13 cellular contexts compared by ENCODE assay signal in genomic region chr12:109878247-109878625, GRCh38. TPM values are rescaled to one million over a fixed set of nuclear protein-coding genes. Genes with fewer than 3 reads are reported as not detected.
DNase-seq lines count a peak whose midpoint lies in the region; ATAC-seq and TF ChIP-seq lines count a peak whose summit lies in the region.
"Had no signal": no experiment of that assay in that cellular context is flagged by ENCODE, and none has a peak within 500 bp of the region (broad histone marks: within the 10 kb centered on the region; RNA-seq: fewer than 3 reads in every experiment).

No MANE protein-coding gene starts in this region.

- H3K9ac ChIP-seq in PC-3 (ENCODE audit: low read length) (no peak overlapping the region), neural progenitor cell (peak overlapping the region; percentile 22)

- H3K9me2 ChIP-seq in PC-3 (replicated peaks; ENCODE audit: low read length), result no peaks in the 10 kb centered on the region

- H3K4me3 Mint-ChIP-seq in CD8-positive, alpha-beta memory T cell, result peak overlapping the region in 5 of 7 donors; percentile 95 to 98 (median 97)
- H3K4me3 Mint-ChIP-seq in endothelial cell (ENCODE audit: unreplicated experiment), result peak overlapping the region; percentile 98
- peak overlapping the region; percentile 96 for H3K4me3 Mint-ChIP-seq in neural progenitor cell

- CTCF ChIA-PET in CD8-positive, alpha-beta memory T cell (lab: Charles Lee), result interaction anchor here (1.5 to 2.8 kb wide), 3 partner anchors 25 to 73 kb away, joined by 5 to 17 read pairs (median 11); no protein-coding TSS in a partner anchor
- CTCF ChIA-PET in PC-3 (lab: Charles Lee), result interaction anchor here (0.5 kb wide), 1 partner anchor 33 kb away, joined by 11 read pairs; no protein-coding TSS in a partner anchor

- H3K4me2 ChIP-seq in PC-3 (ENCODE audit: low read length), result peak overlapping the region; percentile 93
- peak overlapping the region; percentile 38 for H3K4me2 ChIP-seq in neural progenitor cell

- H3K4me1 Mint-ChIP-seq in CD8-positive, alpha-beta memory T cell, result peaks cover 48 to 70% (median 64%) of the 10 kb centered on the region in 3 donors
- peaks cover 51% of the 10 kb centered on the region for H3K4me1 Mint-ChIP-seq in endothelial cell (ENCODE audit: unreplicated experiment)
- H3K4me1 Mint-ChIP-seq in neural progenitor cell, result peaks cover 28% of the 10 kb centered on the region

- ATAC-seq in PC-3, result no peak
- no peak for ATAC-seq in GM19023 (IDR thresholded peaks at IDR 0.05; ENCODE audit: unreplicated experiment)
- no peak for ATAC-seq in HG03565 (IDR thresholded peaks at IDR 0.05; ENCODE audit: unreplicated experiment)
- no peak for ATAC-seq in left lobe of liver

- peaks cover 30% of the 10 kb centered on the region for H3K4me1 ChIP-seq in CD8-positive, alpha-beta memory T cell (ENCODE audit: insufficient read depth, low read length)
- H3K4me1 ChIP-seq in PC-3 (ENCODE audit: insufficient read depth, low read length), result peaks cover 47% of the 10 kb centered on the region
- H3K4me1 ChIP-seq in neural progenitor cell, result peaks cover 14% of the 10 kb centered on the region

- no peaks in the 10 kb centered on the region; the same call in 1 of the 2 replicates for H4K20me1 ChIP-seq in PC-3 (ENCODE audit: low read length)
- H4K20me1 ChIP-seq in neural progenitor cell (ENCODE audit: low read depth), result no peaks in the 10 kb centered on the region

- H3K79me2 ChIP-seq in PC-3 (ENCODE audit: low read length), result peaks cover 60% of the 10 kb centered on the region
- H3K79me2 ChIP-seq in neural progenitor cell (ENCODE audit: low read depth), result peaks cover 21% of the 10 kb centered on the region

- no peaks in the 10 kb centered on the region for H3K9me3 ChIP-seq in CD8-positive, alpha-beta memory T cell (ENCODE audit: low read length)
- no peaks in the 10 kb centered on the region for H3K9me3 ChIP-seq in PC-3 (ENCODE audit: low read length)
- H3K9me3 ChIP-seq in neural progenitor cell (ENCODE audit: low read depth), result no peaks in the 10 kb centered on the region

- H3K27ac ChIP-seq in CD8-positive, alpha-beta memory T cell (ENCODE audit: low read depth, low read length), result no peak overlapping the region
- H3K27ac ChIP-seq in PC-3 (ENCODE audit: low read length) (no peak overlapping the region), neural progenitor cell (no peak overlapping the region)
- H3K27ac ChIP-seq: brain microvascular endothelial cell had no signal

- H3F3A ChIP-seq in PC-3 (ENCODE audit: low read length, unreplicated experiment) (no peaks in the 10 kb centered on the region), neural progenitor cell (ENCODE audit: low read depth) (no peaks in the 10 kb centered on the region)

- no peak for DNase-seq in CD8-positive, alpha-beta memory T cell
- DNase-seq in PC-3 (no peak), endothelial cell (ENCODE audit: low spot score) (no peak), neural progenitor cell (ENCODE audit: low spot score) (no peak), NCI-H1436 (lab: John Stamatoyannopoulos, UW) (no peak), left lobe of liver (ENCODE audit: low spot score) (no peak)
- DNase-seq: activated CD8-positive, alpha-beta memory T cell treated with anti-CD3 and anti-CD28 coated beads, Interleukin-2, amount 50 U/mL, for 48 hours; brain microvascular endothelial cell; erythroblast; H7 had no signal

- H3K36me3 ChIP-seq in CD8-positive, alpha-beta memory T cell (ENCODE audit: insufficient read depth, low read length), result no peaks in the 10 kb centered on the region
- H3K36me3 ChIP-seq in PC-3 (ENCODE audit: low read depth, low read length), result no peaks in the 10 kb centered on the region
- H3K36me3 ChIP-seq in neural progenitor cell, result no peaks in the 10 kb centered on the region
- H3K36me3 ChIP-seq: brain microvascular endothelial cell had no signal

- H3K27me3 Mint-ChIP-seq in CD8-positive, alpha-beta memory T cell, result peaks cover 0 to 2% of the 10 kb centered on the region in 2 donors
- peaks cover 10% of the 10 kb centered on the region for H3K27me3 Mint-ChIP-seq in endothelial cell (ENCODE audit: unreplicated experiment)
- H3K27me3 Mint-ChIP-seq in neural progenitor cell (ENCODE audit: insufficient read depth, low read depth), result peaks cover 17% of the 10 kb centered on the region

- H3K36me3 Mint-ChIP-seq in CD8-positive, alpha-beta memory T cell, result peaks cover 0 to 24% (median 0%) of the 10 kb centered on the region in 3 donors
- H3K36me3 Mint-ChIP-seq in endothelial cell (ENCODE audit: low read depth, unreplicated experiment) (peaks cover 22% of the 10 kb centered on the region), neural progenitor cell (no peaks in the 10 kb centered on the region)

- H2AFZ ChIP-seq in PC-3 (ENCODE audit: low read length), result no peak overlapping the region
- no peak overlapping the region for H2AFZ ChIP-seq in neural progenitor cell (replicated peaks)

- H3K27ac Mint-ChIP-seq in CD8-positive, alpha-beta memory T cell, result peak overlapping the region in 7 of 8 donors; percentile 8 to 99 (median 75)
- H3K27ac Mint-ChIP-seq in endothelial cell (ENCODE audit: unreplicated experiment) (no peak overlapping the region), neural progenitor cell (no peak overlapping the region)

- H3K9me3 Mint-ChIP-seq in CD8-positive, alpha-beta memory T cell, result peaks cover 0 to 3% (median 0%) of the 10 kb centered on the region in 5 donors
- H3K9me3 Mint-ChIP-seq in endothelial cell (ENCODE audit: unreplicated experiment) (no peaks in the 10 kb centered on the region), neural progenitor cell (no peaks in the 10 kb centered on the region)

- no TSS peak for BruUV-seq in PC-3 (replicated peaks; lab: Mats Ljungman, UMichigan)

- POLR2A ChIA-PET in CD8-positive, alpha-beta memory T cell (lab: Charles Lee), result no interaction called here
- POLR2A ChIA-PET in PC-3 (lab: Charles Lee; ENCODE audit: unreplicated experiment), result no interaction called here

- TF ChIP-seq CTCF in PC-3 (conservative IDR thresholded peaks at IDR 0.05; ENCODE audit: low read depth, low read length) (no peak), endothelial cell (IDR thresholded peaks at IDR 0.05; ENCODE audit: unreplicated experiment) (no peak), neural progenitor cell (IDR thresholded peaks at IDR 0.05) (no peak)

- H3K4me3 ChIP-seq in CD8-positive, alpha-beta memory T cell (ENCODE audit: low read length), result no peak overlapping the region
- H3K4me3 ChIP-seq in PC-3 (ENCODE audit: low read length) (peak overlapping the region; percentile 84; the same call in 1 of the 2 replicates), neural progenitor cell (no peak overlapping the region)

- no peaks in the 10 kb centered on the region for H3K27me3 ChIP-seq in CD8-positive, alpha-beta memory T cell (ENCODE audit: insufficient read depth, low read length, poor library complexity, severe bottlenecking)
- H3K27me3 ChIP-seq in PC-3 (ENCODE audit: low read length) (no peaks in the 10 kb centered on the region), neural progenitor cell (peaks cover 18% of the 10 kb centered on the region)
- H3K27me3 ChIP-seq: brain microvascular endothelial cell had no signal

- intact Hi-C loops in PC-3 (cut with micrococcal nuclease), result no loop called here

RNA-seq across cellular contexts. Expression of gene GLTP, which starts 2.1 kb away (rescaled TPM):
- 10 to 100 TPM; 39.3 to 42.7 TPM for total RNA-seq in CD8-positive, alpha-beta memory T cell
- 67.4 TPM for polyA plus RNA-seq in CD8-positive, alpha-beta memory T cell
- total RNA-seq in PC-3 (2014; rRNA removed) (78.2 and 82.6 TPM in 2 replicates), endothelial cell (ENCODE audit: unreplicated experiment) (51.2 TPM), neural progenitor cell (ENCODE audit: low replicate concordance) (16.6 and 24.0 TPM in 2 replicates), left lobe of liver (8.8 TPM)

RNA-seq across cellular contexts. Expression of gene TCHP, which starts 21.8 kb away (rescaled TPM):
- 10 to 100 TPM; 27.7 to 28.3 TPM for total RNA-seq in CD8-positive, alpha-beta memory T cell
- polyA plus RNA-seq in CD8-positive, alpha-beta memory T cell, result 18.6 TPM
- total RNA-seq in PC-3 (2014; rRNA removed) (21.6 and 42.8 TPM in 2 replicates), endothelial cell (ENCODE audit: unreplicated experiment) (20.8 TPM), neural progenitor cell (ENCODE audit: low replicate concordance) (15.2 and 20.0 TPM in 2 replicates), left lobe of liver (7.7 TPM)

RNA-seq across cellular contexts. Expression of gene TRPV4, which starts 45.0 kb away (rescaled TPM):
- total RNA-seq in CD8-positive, alpha-beta memory T cell, result not detected
- not detected for polyA plus RNA-seq in CD8-positive, alpha-beta memory T cell
- total RNA-seq in PC-3 (2014; rRNA removed), result 1.6 and 2.4 TPM in 2 replicates
- 7.0 TPM for total RNA-seq in endothelial cell (ENCODE audit: unreplicated experiment)
- 0.56 and 2.8 TPM in 2 replicates for total RNA-seq in neural progenitor cell (ENCODE audit: low replicate concordance)
- total RNA-seq in left lobe of liver, result 6.7 TPM
- total RNA-seq: T-helper 1 cell treated with Interleukin-12 subunit alpha and Interleukin-12 subunit beta and Interleukin-4 antibody, amounts not matched to agents 30 ng/mL and 1 ng/mL, for 36 hours had no signal

Comparison
In these comparisons a context has a peak if more than half of its experiments do, and no peak if none do; other contexts are left out.
1. H3K27ac Mint-ChIP-seq: peak in CD8-positive, alpha-beta memory T cell (7 of 8); none in endothelial cell (single experiment) and neural progenitor cell (single experiment).
2. Peak in every context shown above with its lines, with median percentiles within 50 percentile points of each other: H3K4me3 Mint-ChIP-seq.